ENCODE assay signal across 20 cellular contexts in the genomic region with DNA sequence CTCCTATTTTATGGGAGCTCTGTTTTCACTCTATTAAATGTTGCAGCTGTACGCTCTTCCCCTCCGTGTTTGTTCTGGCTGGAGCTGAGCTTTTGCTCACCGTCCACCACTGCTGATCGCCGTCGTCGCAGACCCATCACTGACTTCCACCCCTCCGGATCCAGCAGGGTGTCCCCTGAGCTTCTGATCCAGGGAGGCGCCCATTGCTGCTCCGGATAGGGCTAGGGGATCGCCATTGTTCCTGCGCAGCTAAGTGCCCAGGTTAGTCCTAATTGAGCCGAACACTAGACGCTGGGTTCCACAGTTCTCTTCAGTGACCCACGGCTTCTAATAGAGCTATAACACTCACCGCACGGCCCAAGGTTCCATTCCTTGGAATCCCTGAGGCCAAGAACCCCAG.
DNase-seq lines count a peak whose midpoint lies in the region; FAIRE-seq and TF ChIP-seq lines count a peak whose summit lies in the region.
"Had no signal": no experiment of that assay in that cellular context is flagged by ENCODE, and none has a peak within 500 bp of the region (broad histone marks: within the 10 kb centered on the region; RNA-seq: fewer than 3 reads in every experiment).

No MANE protein-coding gene starts in this region.

- H3F3A ChIP-seq in PC-9 (ENCODE audit: insufficient read depth, low read depth): peaks cover 5% of the 10 kb centered on the region; the same call in 1 of the 2 replicates

- peaks cover 7% of the 10 kb centered on the region for H3K9me3 Mint-ChIP-seq in neural crest cell
- peaks cover 8% of the 10 kb centered on the region for H3K9me3 Mint-ChIP-seq in mesothelial cell of epicardium

- CTCF ChIA-PET in PC-9 (lab: Charles Lee): no interaction called here

- H3K27me3 ChIP-seq in PC-9 (ENCODE audit: insufficient read depth, low read depth): no peaks in the 10 kb centered on the region

- POLR2A ChIA-PET in PC-9 (lab: Charles Lee; ENCODE audit: unreplicated experiment): no interaction called here

- peaks cover 5% of the 10 kb centered on the region; the same call in 1 of the 2 replicates for H4K20me1 ChIP-seq in PC-9 (ENCODE audit: insufficient read depth)

- H3K4me1 ChIP-seq in PC-9 (replicated peaks; ENCODE audit: insufficient read depth): peaks cover 20% of the 10 kb centered on the region

- DNase-seq in DMS53 treated with DMSO at 0.1 percent for 48 hours (lab: John Stamatoyannopoulos, UW; ENCODE audit: unreplicated experiment) (peak; percentile 20), NCI-H2081 (lab: John Stamatoyannopoulos, UW) (peak; percentile 62 to 85), PC-9 (no peak), neural crest cell (ENCODE audit: low read depth, low spot score) (no peak), RPMI8226 (no peak), RCC 7860 (ENCODE audit: low spot score) (no peak), mesothelial cell of epicardium (ENCODE audit: low spot score in 2 of 2, unreplicated experiment in 2 of 2) (no peak)
- DNase-seq: ACHN; CD4-positive, CD25-positive, alpha-beta regulatory T cell; GF-D8; MM.1S; NCI-H1436 treated with DMSO at 0.1 percent for 48 hours; NCI-H2107; NCI-H510A; NK-92 treated with Interleukin-12 subunit alpha and Interleukin-12 subunit beta, amount 100 ng/mL, for 24 hours; SHP77; T-helper 17 cell had no signal

- H3K27me3 Mint-ChIP-seq in neural crest cell (ENCODE audit: low read depth): no peaks in the 10 kb centered on the region
- no peaks in the 10 kb centered on the region for H3K27me3 Mint-ChIP-seq in mesothelial cell of epicardium (ENCODE audit: low read depth)
- H3K27me3 Mint-ChIP-seq: CD4-positive, CD25-positive, alpha-beta regulatory T cell; T-helper 17 cell had no signal

- H3K27ac Mint-ChIP-seq in neural crest cell (ENCODE audit: unreplicated experiment) (peak overlapping the region; percentile 48), mesothelial cell of epicardium (no peak overlapping the region)
- H3K27ac Mint-ChIP-seq: CD4-positive, CD25-positive, alpha-beta regulatory T cell; T-helper 17 cell had no signal

- H3K9me2 ChIP-seq in PC-9 (ENCODE audit: insufficient read depth): no peaks in the 10 kb centered on the region

- no peaks in the 10 kb centered on the region for H3K36me3 Mint-ChIP-seq in neural crest cell (ENCODE audit: low read depth)
- no peaks in the 10 kb centered on the region for H3K36me3 Mint-ChIP-seq in mesothelial cell of epicardium
- H3K36me3 Mint-ChIP-seq: CD4-positive, CD25-positive, alpha-beta regulatory T cell had no signal

- peak overlapping the region; percentile 73 for H2AFZ ChIP-seq in PC-9

- H3K4me3 ChIP-seq in PC-9: peak overlapping the region; percentile 45

- H3K4me1 Mint-ChIP-seq in neural crest cell: peaks cover 12% of the 10 kb centered on the region
- H3K4me1 Mint-ChIP-seq in mesothelial cell of epicardium: peaks cover 29% of the 10 kb centered on the region
- H3K4me1 Mint-ChIP-seq: CD4-positive, CD25-positive, alpha-beta regulatory T cell; T-helper 17 cell had no signal

- H3K4me3 Mint-ChIP-seq in neural crest cell (no peak overlapping the region), mesothelial cell of epicardium (no peak overlapping the region)
- H3K4me3 Mint-ChIP-seq: CD4-positive, CD25-positive, alpha-beta regulatory T cell; T-helper 17 cell had no signal

- peak overlapping the region; percentile 75 for H3K4me2 ChIP-seq in PC-9
- H3K4me2 ChIP-seq: KMS-11 had no signal

- intact Hi-C loops in PC-9 (cut with micrococcal nuclease; ENCODE audit: unreplicated experiment): no loop called here

- BruUV-seq in PC-9 (replicated peaks; lab: Mats Ljungman, UMichigan): TSS peak; percentile 61

- TF ChIP-seq CTCF in PC-9 (conservative IDR thresholded peaks at IDR 0.05): no peak
- no peak for TF ChIP-seq CTCF in neural crest cell (conservative IDR thresholded peaks at IDR 0.05)
- no peak for TF ChIP-seq CTCF in mesothelial cell of epicardium (IDR thresholded peaks at IDR 0.05; ENCODE audit: unreplicated experiment)

- FAIRE-seq in RCC 7860 (lab: Jason Lieb, UNC): no peak
- FAIRE-seq: H54, HepG2 had no signal

- no peaks in the 10 kb centered on the region for H3K79me2 ChIP-seq in PC-9 (ENCODE audit: low read depth)

- H3K9me3 ChIP-seq in PC-9 (ENCODE audit: insufficient read depth, low read depth): no peaks in the 10 kb centered on the region; the same call in 1 of the 2 replicates

- H3K36me3 ChIP-seq in PC-9 (ENCODE audit: low read depth): no peaks in the 10 kb centered on the region

- H3K27ac ChIP-seq in PC-9: peak overlapping the region; percentile 58
- H3K27ac ChIP-seq: KMS-11 had no signal

Comparison
In these comparisons a context has a peak if more than half of its experiments do, and no peak if none do; other contexts are left out.
1. DNase-seq: peak in DMS53 treated with DMSO at 0.1 percent for 48 hours (single experiment) and NCI-H2081 (2 of 2); none in PC-9 (0 of 2), neural crest cell (single experiment), RPMI8226 (single experiment), RCC 7860 (single experiment) and mesothelial cell of epicardium (0 of 2).